Comparison of ENCODE assay signal across 1 cellular context in the genomic region with DNA sequence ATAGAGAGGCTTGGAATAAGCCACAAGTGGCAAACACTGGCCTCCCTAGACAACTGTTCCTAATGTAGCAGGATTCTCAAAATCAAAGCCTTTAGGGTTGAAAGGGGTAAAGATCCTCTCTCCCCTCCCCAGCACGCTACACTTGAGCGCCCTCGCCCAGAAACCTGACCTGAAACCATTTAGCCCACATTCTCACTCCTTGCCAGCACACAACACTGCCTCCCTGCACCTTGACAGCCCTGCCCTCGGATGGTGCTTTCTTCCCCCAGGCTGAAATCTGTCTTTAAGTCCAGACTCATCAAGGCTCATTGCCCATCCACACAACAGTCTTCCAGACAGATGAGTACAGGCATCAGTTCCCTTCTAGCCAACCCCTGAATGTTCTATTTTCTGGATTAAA.
TF ChIP-seq lines count a peak whose summit lies in the region.

No MANE protein-coding gene starts in this region.

TF ChIP-seq in GM23338, 12 proteins besides CTCF, POLR2A, EP300 and RAD21 (continued from another document):
- no peak for TF ChIP-seq ZNF462 (CRISPR knock-in tag; IDR thresholded peaks at IDR 0.05)
- TF ChIP-seq, protein P1, sequence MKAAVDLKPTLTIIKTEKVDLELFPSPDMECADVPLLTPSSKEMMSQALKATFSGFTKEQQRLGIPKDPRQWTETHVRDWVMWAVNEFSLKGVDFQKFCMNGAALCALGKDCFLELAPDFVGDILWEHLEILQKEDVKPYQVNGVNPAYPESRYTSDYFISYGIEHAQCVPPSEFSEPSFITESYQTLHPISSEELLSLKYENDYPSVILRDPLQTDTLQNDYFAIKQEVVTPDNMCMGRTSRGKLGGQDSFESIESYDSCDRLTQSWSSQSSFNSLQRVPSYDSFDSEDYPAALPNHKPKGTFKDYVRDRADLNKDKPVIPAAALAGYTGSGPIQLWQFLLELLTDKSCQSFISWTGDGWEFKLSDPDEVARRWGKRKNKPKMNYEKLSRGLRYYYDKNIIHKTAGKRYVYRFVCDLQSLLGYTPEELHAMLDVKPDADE (IDR thresholded peaks at IDR 0.05), result no peak
- no peak for TF ChIP-seq POLR2AphosphoS5 (IDR thresholded peaks at IDR 0.05; ENCODE audit: low read depth)
- no peak for TF ChIP-seq STAT1 (IDR thresholded peaks at IDR 0.05; ENCODE audit: unreplicated experiment)
- TF ChIP-seq REST (IDR thresholded peaks at IDR 0.05; ENCODE audit: unreplicated experiment), result no peak
- TF ChIP-seq JUNB (IDR thresholded peaks at IDR 0.05; ENCODE audit: unreplicated experiment), result no peak
